8 cellular contexts compared by ENCODE assay signal in genomic region chr1:198638894-198639319, GRCh38. TPM values are rescaled to one million over a fixed set of nuclear protein-coding genes. Genes with fewer than 3 reads are reported as not detected.
DNase-seq lines count a peak whose midpoint lies in the region; ATAC-seq and TF ChIP-seq lines count a peak whose summit lies in the region.

Gene PTPRC (plus strand): TSS chr1:198639040. CDS start chr1:198639269, 229 bp downstream.

- TF ChIP-seq CTCF in lower lobe of right lung (IDR thresholded peaks at IDR 0.05) = no peak

- intact Hi-C loops in T-helper 2 cell treated with Interferon-gamma antibody and Interleukin-4, amounts not matched to agents 100 ng/mL and 5 ng/mL, for 36 hours (cut with micrococcal nuclease) = loop anchor here (1.0 kb wide), 3 partner anchors 10 to 42 kb away; no protein-coding TSS in a partner anchor
- intact Hi-C loops in lower lobe of right lung (cut with DNase I) = no loop called here

- peak within 1 kb of the TSS; percentile 43 for H3K4me3 ChIP-seq in lower lobe of right lung

- peak within 1 kb of the TSS; percentile 97 for H3K27ac Mint-ChIP-seq in activated naive CD4-positive, alpha-beta T cell treated with anti-CD3 and anti-CD28 coated beads, Interleukin-2, amount 50 U/mL, for 24 hours

- H3K27me3 ChIP-seq in lower lobe of right lung (ENCODE audit: low read depth) = no peaks in the 10 kb centered on the region

- DNase-seq in activated naive CD4-positive, alpha-beta T cell treated with anti-CD3 and anti-CD28 coated beads, Interleukin-2, amount 50 U/mL, for 16 hours = no peak
- DNase-seq in lower lobe of right lung (no peak), NCI-H2029 treated with DMSO at 0.1 percent for 48 hours (lab: John Stamatoyannopoulos, UW) (no peak), NCI-H524 treated with DMSO at 0.1 percent for 48 hours (lab: John Stamatoyannopoulos, UW) (no peak), NCI-H2227 (lab: John Stamatoyannopoulos, UW; ENCODE audit: unreplicated experiment) (no peak)

- peaks cover 24% of the 10 kb centered on the region for H3K36me3 Mint-ChIP-seq in activated naive CD4-positive, alpha-beta T cell treated with anti-CD3 and anti-CD28 coated beads, Interleukin-2, amount 50 U/mL, for 24 hours

- H3K27me3 Mint-ChIP-seq in activated naive CD4-positive, alpha-beta T cell treated with anti-CD3 and anti-CD28 coated beads, Interleukin-2, amount 50 U/mL, for 24 hours = no peaks in the 10 kb centered on the region

- no peaks in the 10 kb centered on the region for H3K9me3 ChIP-seq in lower lobe of right lung

- peaks cover 59% of the 10 kb centered on the region for H3K4me1 Mint-ChIP-seq in activated naive CD4-positive, alpha-beta T cell treated with anti-CD3 and anti-CD28 coated beads, Interleukin-2, amount 50 U/mL, for 24 hours

- peak; percentile 76 for ATAC-seq in HG03095 (IDR thresholded peaks at IDR 0.05; ENCODE audit: unreplicated experiment)
- peak; percentile 79 to 80 for ATAC-seq in lower lobe of right lung

- peaks cover 8% of the 10 kb centered on the region for H3K9me3 Mint-ChIP-seq in activated naive CD4-positive, alpha-beta T cell treated with anti-CD3 and anti-CD28 coated beads, Interleukin-2, amount 50 U/mL, for 24 hours

- peak within 1 kb of the TSS; percentile 78 for H3K27ac ChIP-seq in lower lobe of right lung

- H3K4me3 Mint-ChIP-seq in activated naive CD4-positive, alpha-beta T cell treated with anti-CD3 and anti-CD28 coated beads, Interleukin-2, amount 50 U/mL, for 24 hours = peak within 1 kb of the TSS; percentile 96

- H3K36me3 ChIP-seq in lower lobe of right lung = no peaks in the 10 kb centered on the region

- H3K4me1 ChIP-seq in lower lobe of right lung = no peaks in the 10 kb centered on the region

RNA-seq across cellular contexts. Expression of gene PTPRC, which starts in this region (rescaled TPM):
- total RNA-seq in T-helper 2 cell treated with Interferon-gamma antibody and Interleukin-4, amounts not matched to agents 100 ng/mL and 5 ng/mL, for 36 hours = 552 and 571 TPM in 2 replicates
- total RNA-seq in lower lobe of right lung = 214 TPM
